ENCODE assay signal across 8 cellular contexts in genomic region chr1:19882111-19883071, GRCh38. TPM values are rescaled to one million over a fixed set of nuclear protein-coding genes. Genes with fewer than 3 reads are reported as not detected.
DNase-seq lines count a peak whose midpoint lies in the region; ATAC-seq lines count a peak whose summit lies in the region.

Gene OTUD3, plus strand, starts transcription at chr1:19882395. Its CDS starts 119 bp downstream, at chr1:19882514.

- H3K27ac ChIP-seq in epithelial cell of prostate, result peak within 1 kb of the TSS; percentile 77

- H3K27ac Mint-ChIP-seq in IgD-negative memory B cell, result peak within 1 kb of the TSS; percentile 57 to 93 (median 71)

- H3K36me3 Mint-ChIP-seq in IgD-negative memory B cell, result no peaks in the 10 kb centered on the region

- H3K27me3 Mint-ChIP-seq in IgD-negative memory B cell, result peaks cover 2% of the 10 kb centered on the region

- H3K4me3 Mint-ChIP-seq in IgD-negative memory B cell, result peak within 1 kb of the TSS; percentile 87 to 94 (median 88)

- peak; percentile 95 for DNase-seq in DMS153 treated with DMSO at 0.1 percent for 48 hours (lab: John Stamatoyannopoulos, UW; ENCODE audit: unreplicated experiment)
- DNase-seq in OCI-M1 (lab: John Stamatoyannopoulos, UW), result peak; percentile 99
- peak; percentile 90 for DNase-seq in activated T-cell treated with anti-CD3 and anti-CD28 coated beads for 4 hours
- DNase-seq in epithelial cell of prostate (ENCODE audit: low read depth, low spot score), result peak; percentile 74
- peak; percentile 97 for DNase-seq in mucosa of gallbladder (ENCODE audit: low spot score)
- DNase-seq in stimulated activated CD8-positive, alpha-beta memory T cell treated with anti-CD3 and anti-CD28 coated beads, Interleukin-4, amount 100 ng/mL, for 4 hours (ENCODE audit: low read depth in 2 of 2, low spot score in 1 of 2), result peak; percentile 85 to 92

- ATAC-seq in GM21529 (IDR thresholded peaks at IDR 0.05; ENCODE audit: unreplicated experiment), result peak; percentile 89

- peaks cover 0 to 3% (median 0%) of the 10 kb centered on the region in 3 donors for H3K9me3 Mint-ChIP-seq in IgD-negative memory B cell

- H3K4me1 Mint-ChIP-seq in IgD-negative memory B cell, result peaks cover 15 to 22% (median 18%) of the 10 kb centered on the region in 3 donors

RNA-seq across cellular contexts. Expression of gene OTUD3, which starts in this region (rescaled TPM):
- polyA plus RNA-seq in IgD-negative memory B cell, result 2.9 TPM
- total RNA-seq in mucosa of gallbladder, result 7.4 TPM

Comparison
In these comparisons a context has a peak if more than half of its experiments do, and no peak if none do; other contexts are left out.
1. Peak in every context shown above with its lines: DNase-seq, ATAC-seq and H3K27ac ChIP-seq.